ENCODE assay signal across 6 cellular contexts in the genomic region with DNA sequence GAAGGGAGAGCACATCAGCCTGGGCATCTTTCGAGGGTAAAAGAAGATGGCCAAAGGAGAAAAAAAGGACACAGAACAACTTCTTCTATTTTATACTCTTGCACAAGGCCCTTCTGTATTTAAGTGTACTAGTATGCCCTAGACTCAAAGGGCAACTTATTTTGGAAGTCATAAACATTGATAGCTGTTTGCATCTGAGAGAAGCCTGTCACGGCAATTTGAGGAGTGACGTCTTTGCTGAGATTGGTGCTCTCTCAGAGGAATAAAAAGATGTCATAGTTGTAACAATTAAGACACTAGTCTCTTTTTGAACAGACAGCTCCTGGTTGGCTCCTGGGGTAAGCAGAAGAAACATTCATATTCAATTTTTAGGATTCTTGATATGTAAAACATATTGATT.
"Had no signal": no experiment of that assay in that cellular context is flagged by ENCODE, and none has a peak within 500 bp of the region (broad histone marks: within the 10 kb centered on the region; RNA-seq: fewer than 3 reads in every experiment).

No MANE protein-coding gene starts in this region.

- ATAC-seq: HepG2 had no signal

- H3K36me3 Mint-ChIP-seq: IgD-negative memory B cell had no signal

- DNase-seq: GM23248, H9, HCEC 1CT had no signal

- H3K27me3 Mint-ChIP-seq: IgD-negative memory B cell had no signal

- H3K4me3 Mint-ChIP-seq: H9, IgD-negative memory B cell had no signal

- H2AFZ ChIP-seq: GM23248 had no signal

- H3K9ac ChIP-seq: GM23248 had no signal

- H3K4me1 Mint-ChIP-seq: H9, IgD-negative memory B cell had no signal

- H3K27ac ChIP-seq: GM23248, HL-60 had no signal

- H3K4me3 ChIP-seq: GM23248 had no signal

- H3K9me3 Mint-ChIP-seq: H9 had no signal

- H3K27ac Mint-ChIP-seq: H9, IgD-negative memory B cell had no signal
